ENCODE assay signal across 18 cellular contexts in genomic region chr20:64245746-64246595, GRCh38. TPM values are rescaled to one million over a fixed set of nuclear protein-coding genes. Genes with fewer than 3 reads are reported as not detected.
DNase-seq lines count a peak whose midpoint lies in the region; ATAC-seq, FAIRE-seq and TF ChIP-seq lines count a peak whose summit lies in the region.
"Had no signal": no experiment of that assay in that cellular context is flagged by ENCODE, and none has a peak within 500 bp of the region (broad histone marks: within the 10 kb centered on the region; RNA-seq: fewer than 3 reads in every experiment).

No MANE protein-coding gene starts in this region.

- H3K79me2 ChIP-seq in HepG2 (ENCODE audit: insufficient read depth, low read length) = no peaks in the 10 kb centered on the region

- H3K27ac ChIP-seq in HepG2 (ENCODE audit: extremely low read length, insufficient read depth, low read length) (no peak overlapping the region), right lobe of liver (no peak overlapping the region)
- H3K27ac ChIP-seq: BLaER1 had no signal

- H3K4me3 ChIP-seq in HepG2 (replicated peaks in 1 of 3; ENCODE audit: insufficient read depth in 1 of 3, low read depth in 2 of 3, low read length in 3 of 3) (no peak overlapping the region), right lobe of liver (no peak overlapping the region)
- H3K4me3 ChIP-seq: BLaER1 had no signal

- no peak overlapping the region for H3K9ac ChIP-seq in HepG2 (ENCODE audit: insufficient read depth, low read depth, low read length)
- H3K9ac ChIP-seq: BLaER1 had no signal

- H3K9me3 ChIP-seq in HepG2 (ENCODE audit: low read length) (no peaks in the 10 kb centered on the region), right lobe of liver (no peaks in the 10 kb centered on the region)
- H3K9me3 ChIP-seq: BLaER1 had no signal

- CTCF ChIA-PET in HepG2 (lab: Yijun Ruan, JAX; ENCODE audit: low intra/inter-chr PET ratio, low total read pairs) = no interaction called here

- no peaks in the 10 kb centered on the region for H4K20me1 ChIP-seq in HepG2 (ENCODE audit: insufficient read depth, low read length)
- H4K20me1 ChIP-seq: BLaER1 had no signal

- 70% methylated on average over 9 of the region's 9 CpGs for WGBS in HepG2 (ENCODE audit: low lambda C conversion rate)
- WGBS in right lobe of liver (ENCODE audit: insufficient coverage, low coverage, low lambda C conversion rate, missing lambda C conversion rate) = 72% methylated on average over 4 of the region's 9 CpGs

- ATAC-seq in HepG2 = no peak
- no peak for ATAC-seq in right lobe of liver
- no peak for ATAC-seq in omental fat pad (ENCODE audit: low FRiP score)
- no peak for ATAC-seq in HG03460 (IDR thresholded peaks at IDR 0.05; ENCODE audit: unreplicated experiment)
- ATAC-seq: HCT116 had no signal

- no peaks in the 10 kb centered on the region for H3K36me3 ChIP-seq in HepG2 (replicated peaks in 1 of 2; ENCODE audit: control insufficient read depth in 1 of 2, insufficient read depth in 2 of 2, low read length in 2 of 2)
- no peaks in the 10 kb centered on the region for H3K36me3 ChIP-seq in right lobe of liver
- H3K36me3 ChIP-seq: BLaER1 had no signal

- peaks cover 8 to 28% of the 10 kb centered on the region in 2 experiments; a peak in 4 of 5 replicates for H3K27me3 ChIP-seq in HepG2 (ENCODE audit: control insufficient read depth in 1 of 2, insufficient read depth in 2 of 2, low read length in 2 of 2)
- H3K27me3 ChIP-seq in right lobe of liver = no peaks in the 10 kb centered on the region
- H3K27me3 ChIP-seq: BLaER1 had no signal

- H3K4me1 ChIP-seq in HepG2 (ENCODE audit: insufficient read depth, low read length) (peaks cover 75% of the 10 kb centered on the region), right lobe of liver (peaks cover 0 to 21% (median 10%) of the 10 kb centered on the region in 4 donors)

- no peak for TF ChIP-seq RAD21 in HepG2 (CRISPR knock-in tag; IDR thresholded peaks at IDR 0.05)

- DNase-seq in HepG2 (ENCODE audit: low spot score) = no peak
- DNase-seq in right lobe of liver = no peak
- no peak for DNase-seq in glutamatergic neuron
- peak; percentile 1 for DNase-seq in omental fat pad (ENCODE audit: low spot score)
- no peak for DNase-seq in stimulated activated CD4-positive, alpha-beta T cell treated with anti-CD3 and anti-CD28 coated beads, Interleukin-2, amount 100 ng/mL, for 48 hours
- no peak for DNase-seq in NCI-H446 treated with DMSO at 0.1 percent for 48 hours (lab: John Stamatoyannopoulos, UW)
- no peak for DNase-seq in iPS-NIHi7 (ENCODE audit: extremely low spot score)
- DNase-seq: CD4-positive, alpha-beta memory T cell; GF-D8; NCI-H1105 treated with DMSO at 0.1 percent for 48 hours; NCI-H1694; NCI-H2081 treated with DMSO at 0.1 percent for 48 hours; NCI-H510A treated with DMSO at 0.1 percent for 48 hours; Right ventricle myocardium superior had no signal

- peaks cover 17% of the 10 kb centered on the region for H3K9me3 Mint-ChIP-seq in glutamatergic neuron (ENCODE audit: unreplicated experiment)
- H3K9me3 Mint-ChIP-seq: CD4-positive, alpha-beta memory T cell had no signal

- intact Hi-C loops in HepG2 (cut with micrococcal nuclease; ENCODE audit: unreplicated experiment) (no loop called here), right lobe of liver (cut with DNase I) (no loop called here)

- TF ChIP-seq POLR2A in HepG2 (IDR thresholded peaks at IDR 0.05; ENCODE audit: insufficient read depth in 1 of 2, low read depth in 2 of 2, low read length in 2 of 2) (no peak), right lobe of liver (IDR thresholded peaks at IDR 0.05) (no peak)

- H3K27ac Mint-ChIP-seq in glutamatergic neuron (ENCODE audit: unreplicated experiment) = peak overlapping the region; percentile 64
- H3K27ac Mint-ChIP-seq: CD4-positive, alpha-beta memory T cell had no signal

- no peak for FAIRE-seq in HepG2 (lab: Jason Lieb, UNC)
- FAIRE-seq: RCC 7860 had no signal

- no peak overlapping the region for H3K4me2 ChIP-seq in HepG2 (ENCODE audit: low read depth, low read length)

- no TSS peak for BruUV-seq in HepG2 (replicated peaks; lab: Mats Ljungman, UMichigan)

- POLR2A ChIA-PET in HepG2 (lab: Yijun Ruan, JAX) = interaction anchor here (1.3 to 9.6 kb wide), 4 partner anchors 8 to 57 kb away, joined by 3 to 157 read pairs (median 6); partner anchors contain the start of gene PCMTD2

- H2AFZ ChIP-seq in HepG2 (ENCODE audit: low read length) = no peak overlapping the region

- H3K27me3 Mint-ChIP-seq in glutamatergic neuron (ENCODE audit: unreplicated experiment) = peaks cover 23% of the 10 kb centered on the region

- no peak overlapping the region for H3K4me3 Mint-ChIP-seq in glutamatergic neuron (ENCODE audit: unreplicated experiment)

- no peak for TF ChIP-seq EP300 in HepG2 (IDR thresholded peaks at IDR 0.05; ENCODE audit: low read depth in 2 of 2, low read length in 2 of 2)
- no peak for TF ChIP-seq EP300 in HepG2 (CRISPR knock-in tag; IDR thresholded peaks at IDR 0.05; ENCODE audit: borderline replicate concordance)

- H3K36me3 Mint-ChIP-seq in glutamatergic neuron (ENCODE audit: unreplicated experiment) = peaks cover 13% of the 10 kb centered on the region
- H3K36me3 Mint-ChIP-seq: CD4-positive, alpha-beta memory T cell had no signal

- no peak for TF ChIP-seq CTCF in HepG2 (CRISPR knock-in tag; IDR thresholded peaks at IDR 0.05)
- no peak for TF ChIP-seq CTCF in right lobe of liver (IDR thresholded peaks at IDR 0.05)
- TF ChIP-seq CTCF in glutamatergic neuron (IDR thresholded peaks at IDR 0.05; ENCODE audit: partially characterized antibody, unreplicated experiment) = no peak
- no peak for TF ChIP-seq CTCF in omental fat pad (IDR thresholded peaks at IDR 0.05)

- in situ Hi-C loops in HepG2 (cut with HindIII; ENCODE audit: extremely low pct_ligation_motif_present, low pct_unique_long_range_greater_than_20kb) = no loop called here

- peaks cover 11% of the 10 kb centered on the region for H3K4me1 Mint-ChIP-seq in glutamatergic neuron (ENCODE audit: low read depth, unreplicated experiment)

TF ChIP-seq in HepG2, 621 proteins besides CTCF, POLR2A, EP300 and RAD21:
- TF ChIP-seq ZFP1 (CRISPR knock-in tag; IDR thresholded peaks at IDR 0.05) (no peak), ZNF709 (CRISPR knock-in tag; IDR thresholded peaks at IDR 0.05) (0 out of 2 replicates have a peak, but pooled peaks have one; percentile 25), ZNF7 (CRISPR knock-in tag; IDR thresholded peaks at IDR 0.05) (no peak)
- TF ChIP-seq, protein P1, sequence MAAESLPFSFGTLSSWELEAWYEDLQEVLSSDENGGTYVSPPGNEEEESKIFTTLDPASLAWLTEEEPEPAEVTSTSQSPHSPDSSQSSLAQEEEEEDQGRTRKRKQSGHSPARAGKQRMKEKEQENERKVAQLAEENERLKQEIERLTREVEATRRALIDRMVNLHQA (CRISPR knock-in tag; IDR thresholded peaks at IDR 0.05) = no peak

RNA-seq across cellular contexts. Expression of gene PCMTD2, which starts 9.6 kb away (rescaled TPM):
- total RNA-seq in HepG2 (2016; rRNA removed; fragmentation: Illumina TruSeq; extraction: Trizol) (47.0 and 50.5 TPM in 2 replicates), right lobe of liver (10 to 100 TPM; 24.5 to 39.7 (median 28.6) TPM), glutamatergic neuron (ENCODE audit: unreplicated experiment) (82.4 TPM), omental fat pad (10 to 100 TPM; 31.7 to 97.9 (median 70.7) TPM)
- total RNA-seq in HepG2 (2016; cell fraction: cytosol; rRNA removed; fragmentation: Illumina TruSeq; extraction: Trizol; ENCODE audit: low read depth) = 5.3 and 6.4 TPM in 2 replicates
- total RNA-seq in HepG2 (2016; cell fraction: insoluble cytoplasmic fraction; rRNA removed; fragmentation: Illumina TruSeq; extraction: Trizol) = 44.0 and 57.6 TPM in 2 replicates
- total RNA-seq in HepG2 (2016; cell fraction: membrane; rRNA removed; fragmentation: Illumina TruSeq; extraction: Trizol) = 23.6 and 27.0 TPM in 2 replicates
- total RNA-seq in HepG2 (2016; cell fraction: nucleus; rRNA removed; fragmentation: Illumina TruSeq; extraction: Trizol) = 52.1 and 60.5 TPM in 2 replicates
- polyA plus RNA-seq in HepG2 (2011; rRNA removed) = 66.3 and 76.9 TPM in 2 replicates
- 40.5 and 52.8 TPM in 2 replicates for polyA plus RNA-seq in HepG2 (2011; cell fraction: cytosol; rRNA removed)
- polyA plus RNA-seq in HepG2 (2011; cell fraction: nucleus; rRNA removed) = 117 and 148 TPM in 2 replicates
- 58.6 and 62.1 TPM in 2 replicates for polyA plus RNA-seq in HepG2 (2012)
- 1.5 and 2.4 TPM in 2 replicates for polyA plus RNA-seq in HepG2 (2016; cell fraction: cytosol; fragmentation: Illumina TruSeq; extraction: Trizol; ENCODE audit: low read depth)
- polyA plus RNA-seq in HepG2 (2016; cell fraction: insoluble cytoplasmic fraction; fragmentation: Illumina TruSeq; extraction: Trizol; ENCODE audit: low read depth) = 41.2 and 44.9 TPM in 2 replicates
- 10.2 and 12.5 TPM in 2 replicates for polyA plus RNA-seq in HepG2 (2016; cell fraction: membrane; fragmentation: Illumina TruSeq; extraction: Trizol; ENCODE audit: low read depth)
- 134 and 146 TPM in 2 replicates for polyA plus RNA-seq in HepG2 (2016; cell fraction: nucleus; fragmentation: Illumina TruSeq; extraction: Trizol; ENCODE audit: insufficient read depth, low read depth)
- polyA minus RNA-seq in HepG2 (2011; rRNA and poly(A)+ RNA removed; ENCODE audit: low replicate concordance) = 20.0 and 41.6 TPM in 2 replicates
- 36.8 and 46.1 TPM in 2 replicates for polyA minus RNA-seq in HepG2 (2011; cell fraction: cytosol; rRNA and poly(A)+ RNA removed)
- 78.9 and 107 TPM in 2 replicates for polyA minus RNA-seq in HepG2 (2011; cell fraction: nucleus; rRNA and poly(A)+ RNA removed)
